1 cellular context compared by ENCODE assay signal in the genomic region with DNA sequence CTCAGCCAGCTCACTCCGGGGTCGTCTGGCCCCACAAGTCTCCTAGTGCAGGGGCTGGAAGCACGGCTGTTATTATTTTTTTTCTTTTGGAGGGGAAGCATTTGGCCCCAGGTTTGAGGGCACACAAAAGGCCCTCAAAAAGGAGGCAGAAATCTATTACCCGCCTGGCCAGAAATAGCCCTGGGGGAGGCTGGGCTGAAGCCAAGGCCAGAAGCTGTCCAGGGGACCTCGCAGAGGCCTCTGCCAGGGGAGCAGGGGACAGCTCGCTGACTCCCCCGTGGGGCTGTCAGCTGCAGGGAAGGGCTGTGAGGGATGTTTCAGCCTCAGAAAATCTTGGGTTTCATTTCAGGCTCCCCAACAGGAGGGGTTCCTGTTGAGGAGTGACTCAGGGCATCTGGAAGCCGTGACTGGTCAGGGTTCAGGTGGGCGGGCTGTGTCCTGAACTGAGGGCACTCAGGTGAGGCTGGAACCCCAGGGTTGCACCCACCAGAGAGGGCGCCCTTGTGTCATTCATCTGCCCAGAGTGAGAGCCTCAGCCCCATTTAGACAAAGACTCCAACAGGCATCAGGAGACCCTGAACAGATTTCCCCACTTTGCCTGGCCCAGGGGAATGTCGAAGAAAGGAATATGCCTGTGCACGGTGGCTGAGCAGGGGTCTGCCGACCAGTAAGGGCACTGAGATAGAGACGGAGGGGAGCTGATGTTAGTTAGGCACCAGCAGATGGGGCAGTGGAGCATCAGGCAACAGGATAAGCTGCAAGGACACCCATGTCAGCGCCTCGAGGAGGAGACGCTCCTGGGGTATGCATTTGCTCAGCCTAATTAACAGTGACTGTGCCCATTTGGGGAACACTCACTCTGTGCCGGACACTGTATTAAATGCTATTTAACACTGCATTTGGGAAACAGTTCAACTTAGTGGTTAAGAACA.
TF ChIP-seq lines count a peak whose summit lies in the region.

No MANE protein-coding gene starts in this region.

TF ChIP-seq in H1, 55 proteins besides CTCF, POLR2A, EP300 and RAD21 (continued from another document):
- TF ChIP-seq SP1 (IDR thresholded peaks at IDR 0.05; ENCODE audit: low read depth, low read length) = no peak
- no peak for TF ChIP-seq CHD2 (IDR thresholded peaks at IDR 0.05; ENCODE audit: low read length)
- TF ChIP-seq, protein P1, sequence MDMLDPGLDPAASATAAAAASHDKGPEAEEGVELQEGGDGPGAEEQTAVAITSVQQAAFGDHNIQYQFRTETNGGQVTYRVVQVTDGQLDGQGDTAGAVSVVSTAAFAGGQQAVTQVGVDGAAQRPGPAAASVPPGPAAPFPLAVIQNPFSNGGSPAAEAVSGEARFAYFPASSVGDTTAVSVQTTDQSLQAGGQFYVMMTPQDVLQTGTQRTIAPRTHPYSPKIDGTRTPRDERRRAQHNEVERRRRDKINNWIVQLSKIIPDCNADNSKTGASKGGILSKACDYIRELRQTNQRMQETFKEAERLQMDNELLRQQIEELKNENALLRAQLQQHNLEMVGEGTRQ (IDR thresholded peaks at IDR 0.05; ENCODE audit: low read length) = no peak
- TF ChIP-seq CREB1 (IDR thresholded peaks at IDR 0.05) = 0 out of 2 replicates have a peak, but pooled peaks have one; percentile 25
- TF ChIP-seq KDM5A (IDR thresholded peaks at IDR 0.05; ENCODE audit: low read length) = no peak
- no peak for TF ChIP-seq TEAD4 (IDR thresholded peaks at IDR 0.05; ENCODE audit: low read depth, low read length)
- peak; percentile 42; the same call in 1 of the 2 replicates for TF ChIP-seq KDM1A (IDR thresholded peaks at IDR 0.05; ENCODE audit: borderline replicate concordance, low read length)
